Comparison of ENCODE assay signal across 10 cellular contexts in genomic region chr3:8336456-8336855, GRCh38.
DNase-seq lines count a peak whose midpoint lies in the region; ATAC-seq and TF ChIP-seq lines count a peak whose summit lies in the region.
"Had no signal": no experiment of that assay in that cellular context is flagged by ENCODE, and none has a peak within 500 bp of the region (broad histone marks: within the 10 kb centered on the region; RNA-seq: fewer than 3 reads in every experiment).

No MANE protein-coding gene starts in this region.

- H3K36me3 ChIP-seq in Panc1 (ENCODE audit: control insufficient read depth, insufficient read depth, low read length) = no peaks in the 10 kb centered on the region

- no peak for TF ChIP-seq POLR2A in lower leg skin (IDR thresholded peaks at IDR 0.05)

- no peaks in the 10 kb centered on the region for H3K9me3 ChIP-seq in Panc1 (ENCODE audit: control insufficient read depth, insufficient read depth, low read depth, low read length)

- no peak overlapping the region for H3K4me3 ChIP-seq in AG10803 (ENCODE audit: low read length)
- H3K4me3 ChIP-seq in Panc1 (ENCODE audit: low read depth in 2 of 2, low read length in 2 of 2) = no peak overlapping the region
- H3K4me3 ChIP-seq in foreskin fibroblast (ENCODE audit: low read depth in 1 of 2, low read length in 2 of 2) = no peak overlapping the region
- no peak overlapping the region for H3K4me3 ChIP-seq in lower leg skin (ENCODE audit: low read depth, poor library complexity, severe bottlenecking)

- TF ChIP-seq CTCF in AG10803 (conservative IDR thresholded peaks at IDR 0.05; ENCODE audit: low read length) = peak; percentile 29
- TF ChIP-seq CTCF in GM13977 (IDR thresholded peaks at IDR 0.05; ENCODE audit: extremely low read depth, insufficient read depth, missing control alignments) = peak; percentile 35
- peak; percentile 52 for TF ChIP-seq CTCF in Panc1 (IDR thresholded peaks at IDR 0.05)
- peak; percentile 16 for TF ChIP-seq CTCF in foreskin fibroblast (IDR thresholded peaks at IDR 0.05; ENCODE audit: low read depth, low read length)
- TF ChIP-seq CTCF in lower leg skin (IDR thresholded peaks at IDR 0.05) = no peak

- no peaks in the 10 kb centered on the region for H3K4me1 ChIP-seq in Panc1 (ENCODE audit: control insufficient read depth, insufficient read depth, low read length)

- POLR2A ChIA-PET in Panc1 (lab: Charles Lee) = no interaction called here

- intact Hi-C loops in Panc1 (cut with micrococcal nuclease; ENCODE audit: unreplicated experiment) (no loop called here), lower leg skin (cut with DNase I; ENCODE audit: low total_unique reads) (no loop called here)

- WGBS in lower leg skin, 2 donors = 80 to 83% methylated on average over 8 of the region's 8 CpGs

- no TSS peak for BruUV-seq in Panc1 (replicated peaks; lab: Mats Ljungman, UMichigan)

- CTCF ChIA-PET in Panc1 (lab: Charles Lee) = no interaction called here

- no peak for DNase-seq in AG10803 (ENCODE audit: low read depth)
- DNase-seq in GM13977 (ENCODE audit: low spot score) = no peak
- DNase-seq in Panc1 (ENCODE audit: low read depth, low spot score) = no peak
- DNase-seq in foreskin fibroblast = no peak
- DNase-seq in lower leg skin (ENCODE audit: low spot score in 2 of 2) = no peak
- no peak for DNase-seq in activated CD8-positive, alpha-beta memory T cell treated with anti-CD3 and anti-CD28 coated beads for 24 hours
- no peak for DNase-seq in NCI-H1436 treated with DMSO at 0.1 percent for 48 hours (lab: John Stamatoyannopoulos, UW)
- DNase-seq: NCI-H526; stimulated activated naive CD8-positive, alpha-beta T cell treated with anti-CD3 and anti-CD28 coated beads, Interleukin-15, amount 100 ng/mL, for 72 hours had no signal

- no peaks in the 10 kb centered on the region for H3K27me3 ChIP-seq in Panc1 (ENCODE audit: control insufficient read depth, insufficient read depth, low read length)

- in situ Hi-C loops in GM13977 (cut with MboI; ENCODE audit: low pct_unique_long_range_greater_than_20kb, low sequenced_read_pairs, unreplicated experiment) = no loop called here
- in situ Hi-C loops in Panc1 (cut with HindIII; ENCODE audit: low pct_unique_long_range_greater_than_20kb, low sequenced_read_pairs) = no loop called here

- H3K27ac ChIP-seq in Panc1 (ENCODE audit: low read length) = no peak overlapping the region

- ATAC-seq in Panc1 (no peak), HG02884 (IDR thresholded peaks at IDR 0.05; ENCODE audit: unreplicated experiment) (no peak)
- ATAC-seq: stimulated activated naive CD8-positive, alpha-beta T cell treated with anti-CD3 and anti-CD28 coated beads, Interleukin-15, amount 100 ng/mL, for 72 hours had no signal

Comparison
In these comparisons a context has a peak if more than half of its experiments do, and no peak if none do; other contexts are left out.
1. CTCF ChIP-seq: peak in AG10803 (single experiment), GM13977 (single experiment), Panc1 (single experiment) and foreskin fibroblast (single experiment); none in lower leg skin (0 of 3).